In genomic region chr13:19634129-19634740, GRCh38 we compare ENCODE assay signal across 8 cellular contexts. TPM values are rescaled to one million over a fixed set of nuclear protein-coding genes. Genes with fewer than 3 reads are reported as not detected.
DNase-seq lines count a peak whose midpoint lies in the region; ATAC-seq, FAIRE-seq and TF ChIP-seq lines count a peak whose summit lies in the region.

No MANE protein-coding gene starts in this region.

- TF ChIP-seq CTCF in BE2C (IDR thresholded peaks at IDR 0.05; ENCODE audit: low read depth, low read length) (no peak), osteocyte (IDR thresholded peaks at IDR 0.05) (no peak)

- peak overlapping the region; percentile 97 for H3K27ac Mint-ChIP-seq in activated T-helper 17 cell treated with anti-CD3 and anti-CD28 coated beads, Interleukin-2, amount 50 U/mL, for 72 hours
- H3K27ac Mint-ChIP-seq in osteocyte (ENCODE audit: unreplicated experiment) = peak overlapping the region; percentile 100

- DNase-seq in BE2C (no peak), GM19239 (ENCODE audit: insufficient read length, low spot score) (no peak), HS-5 (ENCODE audit: low read depth) (peak; percentile 3), Right ventricle myocardium superior (no peak), osteocyte (ENCODE audit: extremely low spot score, unreplicated experiment) (no peak), T-helper 9 cell (no peak)
- no peak for DNase-seq in activated effector memory CD4-positive, alpha-beta T cell treated with anti-CD3 and anti-CD28 coated beads, Interleukin-2, amount 50 U/mL, for 16 hours

- no peaks in the 10 kb centered on the region for H3K27me3 Mint-ChIP-seq in activated T-helper 17 cell treated with anti-CD3 and anti-CD28 coated beads, Interleukin-2, amount 50 U/mL, for 72 hours
- H3K27me3 Mint-ChIP-seq in osteocyte (ENCODE audit: unreplicated experiment) = no peaks in the 10 kb centered on the region

- no peaks in the 10 kb centered on the region for H3K9me3 ChIP-seq in BE2C

- FAIRE-seq in GM19239 (lab: Jason Lieb, UNC) = peak; percentile 4

- ATAC-seq in activated T-helper 17 cell treated with anti-CD3 and anti-CD28 coated beads, Interleukin-2, amount 50 U/mL, for 72 hours (replicated peaks) = peak; percentile 7
- peak; percentile 73 for ATAC-seq in Right ventricle myocardium superior (ENCODE audit: poor library complexity)

- 0 out of 2 replicates have a peak, but pooled peaks cover 2% of the 10 kb centered on the region for H3K4me1 ChIP-seq in BE2C

- H3K36me3 Mint-ChIP-seq in activated T-helper 17 cell treated with anti-CD3 and anti-CD28 coated beads, Interleukin-2, amount 50 U/mL, for 72 hours (ENCODE audit: low read depth) = peaks cover 32% of the 10 kb centered on the region
- H3K36me3 Mint-ChIP-seq in osteocyte (ENCODE audit: unreplicated experiment) = no peaks in the 10 kb centered on the region

- peak overlapping the region; percentile 97 for H3K4me3 Mint-ChIP-seq in activated T-helper 17 cell treated with anti-CD3 and anti-CD28 coated beads, Interleukin-2, amount 50 U/mL, for 72 hours
- H3K4me3 Mint-ChIP-seq in osteocyte (ENCODE audit: unreplicated experiment) = peak overlapping the region; percentile 100

- no peaks in the 10 kb centered on the region for H3K27me3 ChIP-seq in BE2C

- H3K9me3 Mint-ChIP-seq in activated T-helper 17 cell treated with anti-CD3 and anti-CD28 coated beads, Interleukin-2, amount 50 U/mL, for 72 hours = no peaks in the 10 kb centered on the region
- no peaks in the 10 kb centered on the region for H3K9me3 Mint-ChIP-seq in osteocyte (ENCODE audit: unreplicated experiment)

- H3K4me1 Mint-ChIP-seq in activated T-helper 17 cell treated with anti-CD3 and anti-CD28 coated beads, Interleukin-2, amount 50 U/mL, for 72 hours = peaks cover 10% of the 10 kb centered on the region
- peaks cover 24% of the 10 kb centered on the region for H3K4me1 Mint-ChIP-seq in osteocyte (ENCODE audit: unreplicated experiment)

- peaks cover 3% of the 10 kb centered on the region; the same call in 1 of the 2 replicates for H3K36me3 ChIP-seq in BE2C

- H3K4me3 ChIP-seq in BE2C (ENCODE audit: low read depth, low read length) = peak overlapping the region; percentile 99

- intact Hi-C loops in Right ventricle myocardium superior (cut with DNase I) = loop anchor here (10.0 kb wide), 1 partner anchor 151 kb away; the partner anchor contains the start of gene PSPC1

RNA-seq across cellular contexts. Expression of gene MPHOSPH8, which starts 0.8 kb away (rescaled TPM):
- 25.9 TPM for polyA plus RNA-seq in BE2C (2012; ENCODE audit: insufficient read depth, insufficient read length, low read depth)
- total RNA-seq in activated T-helper 17 cell treated with anti-CD3 and anti-CD28 coated beads, Interleukin-2, amount 50 U/mL, for 72 hours = 10 to 100 TPM; 34.8 to 63.5 TPM
- 26.0 TPM for total RNA-seq in Right ventricle myocardium superior
- 32.2 and 32.7 TPM in 2 replicates for total RNA-seq in osteocyte
